13 cellular contexts compared by ENCODE assay signal in the genomic region with DNA sequence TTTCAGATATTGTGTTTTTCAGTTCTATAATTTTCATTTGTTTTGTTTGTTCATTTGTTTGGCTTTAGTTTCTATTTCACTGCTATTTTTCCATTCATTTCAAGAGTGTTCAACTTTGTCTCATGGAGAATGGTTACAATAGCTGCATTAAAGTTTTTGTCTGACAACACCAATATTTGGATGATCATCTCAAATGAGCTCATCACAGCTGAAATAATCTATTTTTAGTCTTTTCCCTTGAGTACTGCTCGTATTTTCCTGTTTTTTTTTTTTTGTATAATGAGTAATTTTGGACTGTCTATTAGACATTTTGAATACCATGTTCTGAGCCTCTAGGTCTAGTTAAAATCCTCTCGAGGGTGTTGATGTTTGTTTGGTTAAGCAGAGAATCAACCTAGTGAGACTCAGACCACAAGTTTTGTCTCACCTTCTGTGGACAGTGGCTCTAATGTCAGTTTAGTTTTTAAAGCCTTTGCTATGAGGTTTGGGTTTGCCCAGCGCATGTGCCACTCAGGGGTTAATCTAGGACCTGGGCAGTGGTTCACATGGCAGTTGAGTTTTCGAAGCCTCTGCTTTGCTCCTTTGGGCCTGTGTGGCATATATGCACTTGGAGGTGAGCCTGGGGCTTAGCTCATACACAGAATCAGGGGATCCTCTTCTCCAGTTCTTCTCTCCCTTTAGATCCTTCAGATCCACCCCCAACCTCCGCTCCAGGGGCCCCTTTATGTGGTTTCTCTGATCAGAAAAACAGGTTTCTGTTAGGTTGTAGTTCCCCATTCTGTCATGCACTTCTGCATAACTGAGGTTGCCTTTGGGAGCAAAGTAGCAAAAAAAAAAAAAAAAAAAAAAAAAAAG.
DNase-seq lines count a peak whose midpoint lies in the region; ATAC-seq and TF ChIP-seq lines count a peak whose summit lies in the region.
"Had no signal": no experiment of that assay in that cellular context is flagged by ENCODE, and none has a peak within 500 bp of the region (broad histone marks: within the 10 kb centered on the region; RNA-seq: fewer than 3 reads in every experiment).

No MANE protein-coding gene starts in this region.

- intact Hi-C loops in sciatic nerve (cut with DNase I), result no loop called here
- intact Hi-C loops in lower leg skin (cut with DNase I; ENCODE audit: low total_unique reads), result no loop called here

- DNase-seq in Kasumi-1 (lab: John Stamatoyannopoulos, UW), result peak; percentile 72 to 87
- peak; percentile 53 for DNase-seq in fibroblast of peridontal ligament (ENCODE audit: extremely low read depth)
- no peak for DNase-seq in NCI-H2227 treated with DMSO at 0.1 percent for 48 hours (lab: John Stamatoyannopoulos, UW)
- DNase-seq in sciatic nerve (ENCODE audit: low spot score), result no peak
- DNase-seq in lower leg skin (ENCODE audit: low spot score in 2 of 2), result no peak
- DNase-seq: activated CD4-positive, alpha-beta T cell treated with anti-CD3 and anti-CD28 coated beads for 36 hours; NK-92 treated with Interleukin-12 subunit alpha and Interleukin-12 subunit beta, amount 100 ng/mL, for 24 hours; stimulated activated CD8-positive, alpha-beta memory T cell treated with anti-CD3 and anti-CD28 coated beads, Interleukin-4, amount 100 ng/mL, for 48 hours had no signal

- ATAC-seq in GM18511 (IDR thresholded peaks at IDR 0.05; ENCODE audit: unreplicated experiment) (peak; percentile 85), HG02571 (IDR thresholded peaks at IDR 0.05; ENCODE audit: unreplicated experiment) (peak; percentile 52), sciatic nerve (no peak), HG02588 (IDR thresholded peaks at IDR 0.05; ENCODE audit: unreplicated experiment) (no peak)
- ATAC-seq: activated CD4-positive, alpha-beta T cell treated with anti-CD3 and anti-CD28 coated beads for 36 hours; esophagus mucosa; K562 had no signal

- no peak overlapping the region for H3K4me3 ChIP-seq in lower leg skin (ENCODE audit: low read depth, poor library complexity, severe bottlenecking)
- H3K4me3 ChIP-seq: K562 had no signal

- no peak for TF ChIP-seq POLR2A in lower leg skin (IDR thresholded peaks at IDR 0.05)

- WGBS in lower leg skin, 2 donors, result 58 to 64% methylated on average over 5 of the region's 5 CpGs

- no peak for TF ChIP-seq CTCF in lower leg skin (IDR thresholded peaks at IDR 0.05)

Comparison
In these comparisons a context has a peak if more than half of its experiments do, and no peak if none do; other contexts are left out.
1. ATAC-seq: peak in GM18511 (single experiment) and HG02571 (single experiment); none in sciatic nerve (single experiment) and HG02588 (single experiment).
2. DNase-seq: peak in Kasumi-1 (2 of 2) and fibroblast of peridontal ligament (single experiment); none in NCI-H2227 treated with DMSO at 0.1 percent for 48 hours (single experiment), sciatic nerve (single experiment) and lower leg skin (0 of 2).